Comparison of ENCODE assay signal across 1 cellular context in the genomic region with DNA sequence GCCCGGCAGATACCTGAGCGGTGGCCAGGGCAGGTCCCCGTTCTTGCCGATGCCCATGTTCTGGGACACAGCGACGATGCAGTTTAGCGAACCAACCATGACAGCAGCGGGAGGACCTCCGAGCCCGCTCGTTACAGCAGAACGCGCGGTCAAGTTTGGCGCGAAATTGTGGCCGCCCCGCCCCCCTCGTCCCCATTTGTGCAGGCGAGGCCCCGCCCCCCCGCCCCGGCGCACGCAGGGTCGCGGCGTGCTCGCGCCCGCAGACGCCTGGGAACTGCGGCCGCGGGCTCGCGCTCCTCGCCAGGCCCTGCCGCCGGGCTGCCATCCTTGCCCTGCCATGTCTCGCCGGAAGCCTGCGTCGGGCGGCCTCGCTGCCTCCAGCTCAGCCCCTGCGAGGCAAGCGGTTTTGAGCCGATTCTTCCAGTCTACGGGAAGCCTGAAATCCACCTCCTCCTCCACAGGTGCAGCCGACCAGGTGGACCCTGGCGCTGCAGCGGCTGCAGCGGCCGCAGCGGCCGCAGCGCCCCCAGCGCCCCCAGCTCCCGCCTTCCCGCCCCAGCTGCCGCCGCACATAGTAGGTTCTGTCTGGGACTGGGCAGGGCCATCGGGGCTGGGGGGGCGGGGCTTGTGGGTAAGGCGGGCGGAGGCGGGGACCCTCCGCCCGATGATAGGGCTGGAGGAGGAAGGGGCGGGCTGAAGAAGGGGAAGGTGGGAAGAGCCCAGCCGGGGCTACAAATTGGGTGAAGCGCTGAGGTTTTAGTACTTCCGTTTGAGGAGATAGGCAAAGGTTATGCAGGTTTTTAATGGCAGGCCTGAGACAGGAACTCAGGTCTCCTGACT.
A peak's percentile ranks its signal among the peaks of the same experiment; 100 is the strongest.
TF ChIP-seq lines count a peak whose summit lies in the region.

A gene (minus strand): TSS at position 593 of the 840 bp plus-strand sequence. CDS start 494 bp downstream, at position 99.
A gene (plus strand): TSS at position 262 of the 840 bp plus-strand sequence. CDS start 76 bp downstream, at position 338.

TF ChIP-seq in HepG2, 621 proteins besides CTCF, POLR2A, EP300 and RAD21 (continued from another document and continues in another):
- TF ChIP-seq ZNF781 (CRISPR knock-in tag; IDR thresholded peaks at IDR 0.05; ENCODE audit: borderline replicate concordance, not compliant biosample characterization) (no peak), ZNF143 (CRISPR knock-in tag; IDR thresholded peaks at IDR 0.05) (peak; percentile 51; the same call in 1 of the 2 replicates), RFXAP (CRISPR knock-in tag; IDR thresholded peaks at IDR 0.05; ENCODE audit: borderline replicate concordance) (0 out of 2 replicates have a peak, but pooled peaks have one; percentile 20), DMAP1 (CRISPR knock-in tag; IDR thresholded peaks at IDR 0.05) (peak; percentile 74; the same call in 1 of the 2 replicates), NR2F1 (CRISPR knock-in tag; IDR thresholded peaks at IDR 0.05) (peak in 1 of 2 experiments; percentile 40; a peak in 1 of 4 replicates), ZNF720 (CRISPR knock-in tag; IDR thresholded peaks at IDR 0.05) (no peak), ZFP36L1 (CRISPR knock-in tag; IDR thresholded peaks at IDR 0.05) (peak; percentile 24; the same call in 1 of the 2 replicates), CBX1 (IDR thresholded peaks at IDR 0.05; ENCODE audit: low read depth) (no peak), YEATS2 (CRISPR knock-in tag; IDR thresholded peaks at IDR 0.05; ENCODE audit: borderline replicate concordance) (peak; percentile 36), ZZZ3 (CRISPR knock-in tag; IDR thresholded peaks at IDR 0.05; ENCODE audit: borderline replicate concordance) (no peak), ZNF451 (CRISPR knock-in tag; IDR thresholded peaks at IDR 0.05) (peak; percentile 54; the same call in 1 of the 2 replicates), HES4 (CRISPR knock-in tag; IDR thresholded peaks at IDR 0.05; ENCODE audit: borderline replicate concordance) (peak; percentile 65; the same call in 1 of the 2 replicates), KDM4B (CRISPR knock-in tag; IDR thresholded peaks at IDR 0.05) (no peak), ZNF713 (CRISPR knock-in tag; IDR thresholded peaks at IDR 0.05) (no peak), MEIS1 (CRISPR knock-in tag; IDR thresholded peaks at IDR 0.05; ENCODE audit: borderline replicate concordance) (no peak), ZMAT3 (CRISPR knock-in tag; conservative IDR thresholded peaks at IDR 0.05) (peak; percentile 58), GATAD2A (CRISPR knock-in tag; IDR thresholded peaks at IDR 0.05) (no peak; the same call in 1 of the 2 replicates), XBP1 (CRISPR knock-in tag; IDR thresholded peaks at IDR 0.05) (no peak), CENPT (CRISPR knock-in tag; IDR thresholded peaks at IDR 0.05; ENCODE audit: low read depth) (no peak), ARNTL (CRISPR knock-in tag; IDR thresholded peaks at IDR 0.05) (peak; percentile 71), ZNF234 (CRISPR knock-in tag; conservative IDR thresholded peaks at IDR 0.05) (no peak), ZFP36 (IDR thresholded peaks at IDR 0.05; ENCODE audit: borderline replicate concordance, low read depth, low read length, partially characterized antibody) (no peak), ESRRA (CRISPR knock-in tag; IDR thresholded peaks at IDR 0.05; ENCODE audit: low read depth) (0 out of 2 replicates have a peak, but pooled peaks have one; percentile 58), MXI1 (IDR thresholded peaks at IDR 0.05; ENCODE audit: borderline replicate concordance, low read depth, low read length) (peak; percentile 9; the same call in 1 of the 3 replicates), HNF4A (CRISPR knock-in tag; IDR thresholded peaks at IDR 0.05) (no peak), BCL6 (CRISPR knock-in tag; IDR thresholded peaks at IDR 0.05) (no peak), ZNF703 (CRISPR knock-in tag; IDR thresholded peaks at IDR 0.05; ENCODE audit: borderline replicate concordance) (no peak), CAMTA2 (CRISPR knock-in tag; IDR thresholded peaks at IDR 0.05; ENCODE audit: borderline replicate concordance) (no peak), ZNF564 (CRISPR knock-in tag; IDR thresholded peaks at IDR 0.05) (no peak), PITX1 (CRISPR knock-in tag; IDR thresholded peaks at IDR 0.05) (no peak), LCORL (IDR thresholded peaks at IDR 0.05) (no peak), LCORL (CRISPR knock-in tag; IDR thresholded peaks at IDR 0.05) (no peak), SP2 (CRISPR knock-in tag; IDR thresholded peaks at IDR 0.05) (peak; percentile 67), FOSL2 (CRISPR knock-in tag; IDR thresholded peaks at IDR 0.05) (no peak), NKX3-1 (CRISPR knock-in tag; IDR thresholded peaks at IDR 0.05) (no peak), NFIB (CRISPR knock-in tag; IDR thresholded peaks at IDR 0.05; ENCODE audit: borderline replicate concordance) (no peak), CCDC6 (CRISPR knock-in tag; IDR thresholded peaks at IDR 0.05) (peak; percentile 59; the same call in 1 of the 2 replicates), ZNF660 (CRISPR knock-in tag; IDR thresholded peaks at IDR 0.05; ENCODE audit: borderline replicate concordance, low read depth) (no peak), ZNF552 (CRISPR knock-in tag; IDR thresholded peaks at IDR 0.05; ENCODE audit: borderline replicate concordance) (no peak), KDM2A (CRISPR knock-in tag; IDR thresholded peaks at IDR 0.05; ENCODE audit: borderline replicate concordance, low read depth) (peak; percentile 30; the same call in 1 of the 2 replicates), TBX2 (CRISPR knock-in tag; IDR thresholded peaks at IDR 0.05; ENCODE audit: borderline replicate concordance) (peak; percentile 55; the same call in 1 of the 2 replicates), CENPX (CRISPR knock-in tag; IDR thresholded peaks at IDR 0.05) (no peak), SETDB1 (CRISPR knock-in tag; IDR thresholded peaks at IDR 0.05; ENCODE audit: borderline replicate concordance) (no peak), SATB2 (CRISPR knock-in tag; IDR thresholded peaks at IDR 0.05) (0 out of 2 replicates have a peak, but pooled peaks have one; percentile 31), POLR2G (IDR thresholded peaks at IDR 0.05; ENCODE audit: low read depth, low read length) (peak; percentile 86), HMG20A (CRISPR knock-in tag; IDR thresholded peaks at IDR 0.05; ENCODE audit: borderline replicate concordance) (no peak), ARNT2 (CRISPR knock-in tag; IDR thresholded peaks at IDR 0.05; ENCODE audit: low read depth) (peak; percentile 84)
- TF ChIP-seq, protein P1, sequence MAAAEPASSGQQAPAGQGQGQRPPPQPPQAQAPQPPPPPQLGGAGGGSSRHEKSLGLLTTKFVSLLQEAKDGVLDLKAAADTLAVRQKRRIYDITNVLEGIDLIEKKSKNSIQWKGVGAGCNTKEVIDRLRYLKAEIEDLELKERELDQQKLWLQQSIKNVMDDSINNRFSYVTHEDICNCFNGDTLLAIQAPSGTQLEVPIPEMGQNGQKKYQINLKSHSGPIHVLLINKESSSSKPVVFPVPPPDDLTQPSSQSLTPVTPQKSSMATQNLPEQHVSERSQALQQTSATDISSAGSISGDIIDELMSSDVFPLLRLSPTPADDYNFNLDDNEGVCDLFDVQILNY (CRISPR knock-in tag; conservative IDR thresholded peaks at IDR 0.05): peak; percentile 57; the same call in 1 of the 2 replicates
- TF ChIP-seq, protein P2, sequence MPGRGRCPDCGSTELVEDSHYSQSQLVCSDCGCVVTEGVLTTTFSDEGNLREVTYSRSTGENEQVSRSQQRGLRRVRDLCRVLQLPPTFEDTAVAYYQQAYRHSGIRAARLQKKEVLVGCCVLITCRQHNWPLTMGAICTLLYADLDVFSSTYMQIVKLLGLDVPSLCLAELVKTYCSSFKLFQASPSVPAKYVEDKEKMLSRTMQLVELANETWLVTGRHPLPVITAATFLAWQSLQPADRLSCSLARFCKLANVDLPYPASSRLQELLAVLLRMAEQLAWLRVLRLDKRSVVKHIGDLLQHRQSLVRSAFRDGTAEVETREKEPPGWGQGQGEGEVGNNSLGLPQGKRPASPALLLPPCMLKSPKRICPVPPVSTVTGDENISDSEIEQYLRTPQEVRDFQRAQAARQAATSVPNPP (CRISPR knock-in tag; IDR thresholded peaks at IDR 0.05): no peak
- TF ChIP-seq, protein P3, sequence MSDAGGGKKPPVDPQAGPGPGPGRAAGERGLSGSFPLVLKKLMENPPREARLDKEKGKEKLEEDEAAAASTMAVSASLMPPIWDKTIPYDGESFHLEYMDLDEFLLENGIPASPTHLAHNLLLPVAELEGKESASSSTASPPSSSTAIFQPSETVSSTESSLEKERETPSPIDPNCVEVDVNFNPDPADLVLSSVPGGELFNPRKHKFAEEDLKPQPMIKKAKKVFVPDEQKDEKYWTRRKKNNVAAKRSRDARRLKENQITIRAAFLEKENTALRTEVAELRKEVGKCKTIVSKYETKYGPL (CRISPR knock-in tag; IDR thresholded peaks at IDR 0.05): no peak
- TF ChIP-seq, protein P4, sequence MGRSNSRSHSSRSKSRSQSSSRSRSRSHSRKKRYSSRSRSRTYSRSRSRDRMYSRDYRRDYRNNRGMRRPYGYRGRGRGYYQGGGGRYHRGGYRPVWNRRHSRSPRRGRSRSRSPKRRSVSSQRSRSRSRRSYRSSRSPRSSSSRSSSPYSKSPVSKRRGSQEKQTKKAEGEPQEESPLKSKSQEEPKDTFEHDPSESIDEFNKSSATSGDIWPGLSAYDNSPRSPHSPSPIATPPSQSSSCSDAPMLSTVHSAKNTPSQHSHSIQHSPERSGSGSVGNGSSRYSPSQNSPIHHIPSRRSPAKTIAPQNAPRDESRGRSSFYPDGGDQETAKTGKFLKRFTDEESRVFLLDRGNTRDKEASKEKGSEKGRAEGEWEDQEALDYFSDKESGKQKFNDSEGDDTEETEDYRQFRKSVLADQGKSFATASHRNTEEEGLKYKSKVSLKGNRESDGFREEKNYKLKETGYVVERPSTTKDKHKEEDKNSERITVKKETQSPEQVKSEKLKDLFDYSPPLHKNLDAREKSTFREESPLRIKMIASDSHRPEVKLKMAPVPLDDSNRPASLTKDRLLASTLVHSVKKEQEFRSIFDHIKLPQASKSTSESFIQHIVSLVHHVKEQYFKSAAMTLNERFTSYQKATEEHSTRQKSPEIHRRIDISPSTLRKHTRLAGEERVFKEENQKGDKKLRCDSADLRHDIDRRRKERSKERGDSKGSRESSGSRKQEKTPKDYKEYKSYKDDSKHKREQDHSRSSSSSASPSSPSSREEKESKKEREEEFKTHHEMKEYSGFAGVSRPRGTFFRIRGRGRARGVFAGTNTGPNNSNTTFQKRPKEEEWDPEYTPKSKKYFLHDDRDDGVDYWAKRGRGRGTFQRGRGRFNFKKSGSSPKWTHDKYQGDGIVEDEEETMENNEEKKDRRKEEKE (IDR thresholded peaks at IDR 0.05): no peak
- TF ChIP-seq, protein P5, sequence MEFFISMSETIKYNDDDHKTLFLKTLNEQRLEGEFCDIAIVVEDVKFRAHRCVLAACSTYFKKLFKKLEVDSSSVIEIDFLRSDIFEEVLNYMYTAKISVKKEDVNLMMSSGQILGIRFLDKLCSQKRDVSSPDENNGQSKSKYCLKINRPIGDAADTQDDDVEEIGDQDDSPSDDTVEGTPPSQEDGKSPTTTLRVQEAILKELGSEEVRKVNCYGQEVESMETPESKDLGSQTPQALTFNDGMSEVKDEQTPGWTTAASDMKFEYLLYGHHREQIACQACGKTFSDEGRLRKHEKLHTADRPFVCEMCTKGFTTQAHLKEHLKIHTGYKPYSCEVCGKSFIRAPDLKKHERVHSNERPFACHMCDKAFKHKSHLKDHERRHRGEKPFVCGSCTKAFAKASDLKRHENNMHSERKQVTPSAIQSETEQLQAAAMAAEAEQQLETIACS (CRISPR knock-in tag; IDR thresholded peaks at IDR 0.05): peak; percentile 93
- TF ChIP-seq, protein P6, sequence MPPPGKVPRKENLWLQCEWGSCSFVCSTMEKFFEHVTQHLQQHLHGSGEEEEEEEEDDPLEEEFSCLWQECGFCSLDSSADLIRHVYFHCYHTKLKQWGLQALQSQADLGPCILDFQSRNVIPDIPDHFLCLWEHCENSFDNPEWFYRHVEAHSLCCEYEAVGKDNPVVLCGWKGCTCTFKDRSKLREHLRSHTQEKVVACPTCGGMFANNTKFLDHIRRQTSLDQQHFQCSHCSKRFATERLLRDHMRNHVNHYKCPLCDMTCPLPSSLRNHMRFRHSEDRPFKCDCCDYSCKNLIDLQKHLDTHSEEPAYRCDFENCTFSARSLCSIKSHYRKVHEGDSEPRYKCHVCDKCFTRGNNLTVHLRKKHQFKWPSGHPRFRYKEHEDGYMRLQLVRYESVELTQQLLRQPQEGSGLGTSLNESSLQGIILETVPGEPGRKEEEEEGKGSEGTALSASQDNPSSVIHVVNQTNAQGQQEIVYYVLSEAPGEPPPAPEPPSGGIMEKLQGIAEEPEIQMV (CRISPR knock-in tag; IDR thresholded peaks at IDR 0.05; ENCODE audit: low read depth): 0 out of 2 replicates have a peak, but pooled peaks have one; percentile 29
- TF ChIP-seq, protein P7, sequence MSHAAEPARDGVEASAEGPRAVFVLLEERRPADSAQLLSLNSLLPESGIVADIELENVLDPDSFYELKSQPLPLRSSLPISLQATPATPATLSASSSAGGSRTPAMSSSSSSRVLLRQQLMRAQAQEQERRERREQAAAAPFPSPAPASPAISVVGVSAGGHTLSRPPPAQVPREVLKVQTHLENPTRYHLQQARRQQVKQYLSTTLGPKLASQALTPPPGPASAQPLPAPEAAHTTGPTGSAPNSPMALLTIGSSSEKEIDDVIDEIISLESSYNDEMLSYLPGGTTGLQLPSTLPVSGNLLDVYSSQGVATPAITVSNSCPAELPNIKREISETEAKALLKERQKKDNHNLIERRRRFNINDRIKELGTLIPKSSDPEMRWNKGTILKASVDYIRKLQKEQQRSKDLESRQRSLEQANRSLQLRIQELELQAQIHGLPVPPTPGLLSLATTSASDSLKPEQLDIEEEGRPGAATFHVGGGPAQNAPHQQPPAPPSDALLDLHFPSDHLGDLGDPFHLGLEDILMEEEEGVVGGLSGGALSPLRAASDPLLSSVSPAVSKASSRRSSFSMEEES (CRISPR knock-in tag; IDR thresholded peaks at IDR 0.05): 0 out of 2 replicates have a peak, but pooled peaks have one; percentile 13
- TF ChIP-seq, protein P8, sequence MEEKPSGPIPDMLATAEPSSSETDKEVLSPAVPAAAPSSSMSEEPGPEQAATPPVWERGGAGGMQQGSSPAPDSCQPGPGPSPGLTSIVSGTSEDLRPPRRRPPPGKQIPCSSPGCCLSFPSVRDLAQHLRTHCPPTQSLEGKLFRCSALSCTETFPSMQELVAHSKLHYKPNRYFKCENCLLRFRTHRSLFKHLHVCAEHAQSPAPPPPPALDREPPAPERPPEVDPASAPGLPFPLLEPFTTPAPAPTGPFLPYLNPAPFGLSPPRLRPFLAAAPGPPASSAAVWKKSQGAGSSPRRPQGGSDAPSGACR (CRISPR knock-in tag; IDR thresholded peaks at IDR 0.05): peak; percentile 22; the same call in 1 of the 2 replicates
- TF ChIP-seq, protein P9, sequence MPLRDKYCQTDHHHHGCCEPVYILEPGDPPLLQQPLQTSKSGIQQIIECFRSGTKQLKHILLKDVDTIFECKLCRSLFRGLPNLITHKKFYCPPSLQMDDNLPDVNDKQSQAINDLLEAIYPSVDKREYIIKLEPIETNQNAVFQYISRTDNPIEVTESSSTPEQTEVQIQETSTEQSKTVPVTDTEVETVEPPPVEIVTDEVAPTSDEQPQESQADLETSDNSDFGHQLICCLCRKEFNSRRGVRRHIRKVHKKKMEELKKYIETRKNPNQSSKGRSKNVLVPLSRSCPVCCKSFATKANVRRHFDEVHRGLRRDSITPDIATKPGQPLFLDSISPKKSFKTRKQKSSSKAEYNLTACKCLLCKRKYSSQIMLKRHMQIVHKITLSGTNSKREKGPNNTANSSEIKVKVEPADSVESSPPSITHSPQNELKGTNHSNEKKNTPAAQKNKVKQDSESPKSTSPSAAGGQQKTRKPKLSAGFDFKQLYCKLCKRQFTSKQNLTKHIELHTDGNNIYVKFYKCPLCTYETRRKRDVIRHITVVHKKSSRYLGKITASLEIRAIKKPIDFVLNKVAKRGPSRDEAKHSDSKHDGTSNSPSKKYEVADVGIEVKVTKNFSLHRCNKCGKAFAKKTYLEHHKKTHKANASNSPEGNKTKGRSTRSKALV (CRISPR knock-in tag; IDR thresholded peaks at IDR 0.05): no peak
